ENCODE assay signal across 26 cellular contexts in genomic region chr6:135354407-135354806, GRCh38.
"Had no signal": no experiment of that assay in that cellular context is flagged by ENCODE, and none has a peak within 500 bp of the region (broad histone marks: within the 10 kb centered on the region; RNA-seq: fewer than 3 reads in every experiment).

No MANE protein-coding gene starts in this region.

- H3K4me1 ChIP-seq: left lung, lower lobe of right lung, right atrium auricular region, testis, thyroid gland, upper lobe of right lung had no signal

- H3K27ac ChIP-seq: left lung, lower lobe of right lung, ovary, right atrium auricular region, stomach, testis, thyroid gland, upper lobe of right lung had no signal

- H3K27me3 ChIP-seq: left lung, ovary, right atrium auricular region, stomach, testis, thyroid gland, upper lobe of right lung had no signal

- DNase-seq: hippocampal formation; kidney glomerular epithelial cell; left cardiac atrium; left lung; lower lobe of right lung; mammary epithelial cell; mesenchymal stem cell; naive thymus-derived CD4-positive, alpha-beta T cell; ovary; stimulated activated CD4-positive, alpha-beta T cell treated with anti-CD3 and anti-CD28 coated beads, Interleukin-1b, Interleukin-23, amount 100 ng/mL, for 48 hours; stimulated activated CD4-positive, alpha-beta T cell treated with anti-CD3 and anti-CD28 coated beads, Interleukin-2, amount 100 ng/mL, for 48 hours; stimulated activated CD4-positive, alpha-beta T cell treated with anti-CD3 and anti-CD28 coated beads, Interleukin-4, amount 100 ng/mL, for 4 hours; stimulated activated CD8-positive, alpha-beta memory T cell treated with anti-CD3 and anti-CD28 coated beads, Interleukin-4, amount 100 ng/mL, for 48 hours; stimulated activated naive CD4-positive, alpha-beta T cell treated with Interleukin-2 at 50 U/mL for 16 hours; stomach; testis; thyroid gland; trophoblast cell; upper lobe of right lung had no signal

- H3K9me3 ChIP-seq: left lung, lower lobe of right lung, ovary, right atrium auricular region, stomach, testis, thyroid gland, upper lobe of right lung had no signal

- ATAC-seq: left cardiac atrium; left lung; lower lobe of right lung; naive thymus-derived CD4-positive, alpha-beta T cell; natural killer cell treated with Interleukin-12 subunit alpha and Interleukin-12 subunit beta and Interleukin-15 and Interleukin-18, amount 100 ng/mL, for 72 hours; sciatic nerve; stimulated activated memory B cell treated with anti-CD40 and anti-IgM and Interleukin-4, amounts not matched to agents 10 μg/mL and 1 μg/mL and 100 μg/mL, for 72 hours; upper lobe of right lung had no signal

- H3K36me3 ChIP-seq: left lung, lower lobe of right lung, ovary, right atrium auricular region, thyroid gland, upper lobe of right lung had no signal

- FAIRE-seq: keratinocyte, urothelium cell line had no signal

- H3K4me3 ChIP-seq: left lung, lower lobe of right lung, ovary, right atrium auricular region, smooth muscle cell, stomach, testis, thyroid gland, upper lobe of right lung had no signal

- H3K4me2 ChIP-seq: smooth muscle cell had no signal
